Comparison of ENCODE assay signal across 1 cellular context in genomic region chr3:99817437-99818240, GRCh38.
TF ChIP-seq lines count a peak whose summit lies in the region.

TSS of gene CMSS1 (plus strand) at chr3:99817862.

TF ChIP-seq in K562, 482 proteins besides CTCF, POLR2A, EP300 and RAD21 (continued from another document and continues in another):
- 0 out of 2 replicates have a peak, but pooled peaks have one; percentile 38 for TF ChIP-seq KLF1 (tag; IDR thresholded peaks at IDR 0.05)
- TF ChIP-seq SAP30 (IDR thresholded peaks at IDR 0.05; ENCODE audit: borderline replicate concordance, insufficient read depth, low read depth, low read length, poor library complexity, severe bottlenecking), result peak; percentile 70
- TF ChIP-seq E2F8 (IDR thresholded peaks at IDR 0.05; ENCODE audit: low read depth, partially characterized antibody), result peak; percentile 42
- TF ChIP-seq TFAM (CRISPR knock-in tag; conservative IDR thresholded peaks at IDR 0.05), result no peak
- no peak for TF ChIP-seq NR2C2 (CRISPR knock-in tag; IDR thresholded peaks at IDR 0.05)
- TF ChIP-seq NR2C2 (tag; IDR thresholded peaks at IDR 0.05), result peak; percentile 64
- TF ChIP-seq CREM (IDR thresholded peaks at IDR 0.05; ENCODE audit: low read depth), result peak; percentile 96
- TF ChIP-seq DIDO1 (tag; IDR thresholded peaks at IDR 0.05; ENCODE audit: low read depth), result peak; percentile 76
- no peak for TF ChIP-seq ZNF165 (CRISPR knock-in tag; IDR thresholded peaks at IDR 0.05; ENCODE audit: borderline replicate concordance)
- TF ChIP-seq ATF3 (IDR thresholded peaks at IDR 0.05), result peak; percentile 99
- peak; percentile 75 for TF ChIP-seq ATF3 (CRISPR knock-in tag; conservative IDR thresholded peaks at IDR 0.05)
- no peak for TF ChIP-seq ZNF431 (CRISPR knock-in tag; IDR thresholded peaks at IDR 0.05)
- no peak for TF ChIP-seq IFI16 (CRISPR knock-in tag; IDR thresholded peaks at IDR 0.05)
- TF ChIP-seq POU5F1 (IDR thresholded peaks at IDR 0.05; ENCODE audit: borderline replicate concordance, low read depth, low read length, partially characterized antibody), result no peak
- TF ChIP-seq TAF9B (IDR thresholded peaks at IDR 0.05; ENCODE audit: partially characterized antibody), result peak; percentile 77
- no peak for TF ChIP-seq KDM2B (CRISPR knock-in tag; IDR thresholded peaks at IDR 0.05)
- TF ChIP-seq CBFA2T3 (IDR thresholded peaks at IDR 0.05), result 0 out of 2 replicates have a peak, but pooled peaks have one; percentile 11
- peak; percentile 73 for TF ChIP-seq JUN (IDR thresholded peaks at IDR 0.05; ENCODE audit: borderline replicate concordance, low read depth, low read length)
- no peak for TF ChIP-seq JUN (CRISPR knock-in tag; IDR thresholded peaks at IDR 0.05; ENCODE audit: borderline replicate concordance)
- peak; percentile 24; the same call in 1 of the 2 replicates for TF ChIP-seq CC2D1A (IDR thresholded peaks at IDR 0.05)
- TF ChIP-seq FOSL1 (tag; conservative IDR thresholded peaks at IDR 0.05), result peak; percentile 64; the same call in 1 of the 2 replicates
- TF ChIP-seq HDAC2 (IDR thresholded peaks at IDR 0.05), result peak; percentile 83
- TF ChIP-seq MYBL2 (IDR thresholded peaks at IDR 0.05; ENCODE audit: low read depth), result peak; percentile 84
- TF ChIP-seq MYBL2 (CRISPR knock-in tag; IDR thresholded peaks at IDR 0.05; ENCODE audit: borderline replicate concordance), result no peak
- peak; percentile 78; the same call in 1 of the 2 replicates for TF ChIP-seq ZNF589 (CRISPR knock-in tag; IDR thresholded peaks at IDR 0.05; ENCODE audit: low read depth)
- TF ChIP-seq POLR2AphosphoS5 (IDR thresholded peaks at IDR 0.05; ENCODE audit: control insufficient read depth, insufficient read depth, low read depth, low read length), result peak; percentile 44; the same call in 1 of the 2 replicates
- 0 out of 2 replicates have a peak, but pooled peaks have one; percentile 46 for TF ChIP-seq GTF2E2 (tag; IDR thresholded peaks at IDR 0.05)
- TF ChIP-seq SIN3A (IDR thresholded peaks at IDR 0.05; ENCODE audit: borderline replicate concordance in 2 of 2, control insufficient read depth in 1 of 2, low read depth in 2 of 2, low read length in 2 of 2), result peak; percentile 48 to 79; a peak in 3 of 4 replicates
- TF ChIP-seq NELFE (IDR thresholded peaks at IDR 0.05; ENCODE audit: insufficient read depth, insufficient read length), result no peak
- peak; percentile 68 for TF ChIP-seq HCFC1 (IDR thresholded peaks at IDR 0.05; ENCODE audit: low read depth, low read length)
- no peak for TF ChIP-seq XRCC5 (IDR thresholded peaks at IDR 0.05; ENCODE audit: low read depth, low read length)
- peak in 1 of 2 experiments; percentile 69; a peak in 2 of 4 replicates for TF ChIP-seq CSDE1 (IDR thresholded peaks at IDR 0.05)
- TF ChIP-seq GATA2 (CRISPR knock-in tag; IDR thresholded peaks at IDR 0.05), result peak; percentile 47; the same call in 1 of the 2 replicates
- TF ChIP-seq E2F3 (CRISPR knock-in tag; IDR thresholded peaks at IDR 0.05), result no peak
- peak; percentile 100 for TF ChIP-seq ZEB2 (IDR thresholded peaks at IDR 0.05)
- TF ChIP-seq RNF2 (IDR thresholded peaks at IDR 0.05), result 0 out of 2 replicates have a peak, but pooled peaks have one; percentile 34
- peak; percentile 78; the same call in 1 of the 2 replicates for TF ChIP-seq NFATC3 (IDR thresholded peaks at IDR 0.05)
- peak; percentile 60 for TF ChIP-seq GMEB1 (CRISPR knock-in tag; IDR thresholded peaks at IDR 0.05)
- TF ChIP-seq RBFOX2 (IDR thresholded peaks at IDR 0.05; ENCODE audit: low read depth, low read length), result peak; percentile 92
- TF ChIP-seq JUNB (CRISPR knock-in tag; conservative IDR thresholded peaks at IDR 0.05), result peak; percentile 89
- TF ChIP-seq ZBTB7A (IDR thresholded peaks at IDR 0.05; ENCODE audit: borderline replicate concordance, control insufficient read depth, low read depth, low read length), result no peak
- 0 out of 2 replicates have a peak, but pooled peaks have one; percentile 27 for TF ChIP-seq ZNF263 (CRISPR knock-in tag; IDR thresholded peaks at IDR 0.05; ENCODE audit: borderline replicate concordance)
- TF ChIP-seq NKRF (IDR thresholded peaks at IDR 0.05; ENCODE audit: borderline replicate concordance), result peak; percentile 96
- peak; percentile 47 for TF ChIP-seq TAF1 (IDR thresholded peaks at IDR 0.05; ENCODE audit: control insufficient read depth, extremely low read depth, insufficient read depth, low read length, severe bottlenecking)
- TF ChIP-seq MAFG (tag; conservative IDR thresholded peaks at IDR 0.05), result peak; percentile 59
- TF ChIP-seq POLR2G (IDR thresholded peaks at IDR 0.05; ENCODE audit: low read depth, low read length), result peak; percentile 91
- peak; percentile 14; the same call in 1 of the 2 replicates for TF ChIP-seq CHD2 (IDR thresholded peaks at IDR 0.05; ENCODE audit: low read depth, low read length)
- TF ChIP-seq CXXC5 (CRISPR knock-in tag; IDR thresholded peaks at IDR 0.05), result peak; percentile 87
- TF ChIP-seq POLR2H (tag; IDR thresholded peaks at IDR 0.05; ENCODE audit: low read depth), result peak; percentile 49; the same call in 1 of the 2 replicates
- no peak for TF ChIP-seq TSHZ1 (CRISPR knock-in tag; IDR thresholded peaks at IDR 0.05)
- no peak for TF ChIP-seq NCOA4 (IDR thresholded peaks at IDR 0.05; ENCODE audit: partially characterized antibody)
- TF ChIP-seq AFF1 (IDR thresholded peaks at IDR 0.05; ENCODE audit: low read depth in 1 of 2, partially characterized antibody in 2 of 2), result peak in 1 of 2 experiments; percentile 67
- TF ChIP-seq POLR2B (IDR thresholded peaks at IDR 0.05; ENCODE audit: low read depth, partially characterized antibody), result peak; percentile 54
- peak; percentile 89 for TF ChIP-seq CREB1 (IDR thresholded peaks at IDR 0.05)
- peak; percentile 94 for TF ChIP-seq CREB1 (CRISPR knock-in tag; IDR thresholded peaks at IDR 0.05)
- TF ChIP-seq ZNF316 (IDR thresholded peaks at IDR 0.05), result peak; percentile 85
- TF ChIP-seq SMC3 (conservative IDR thresholded peaks at IDR 0.05; ENCODE audit: insufficient read depth, low read depth, low read length), result no peak
- TF ChIP-seq RBM25 (IDR thresholded peaks at IDR 0.05; ENCODE audit: low read depth, low read length, severe bottlenecking), result no peak
- TF ChIP-seq C11orf30 (IDR thresholded peaks at IDR 0.05; ENCODE audit: low read depth), result peak; percentile 95
- TF ChIP-seq YY1 (IDR thresholded peaks at IDR 0.05; ENCODE audit: borderline replicate concordance in 1 of 3, control insufficient read depth in 1 of 3, extremely low read depth in 1 of 3, insufficient read depth in 3 of 3, insufficient read length in 1 of 3, insufficient replicate concordance in 2 of 3, low read depth in 1 of 3, low read length in 2 of 3), result peak in 1 of 3 experiments; percentile 33
- peak; percentile 95 for TF ChIP-seq MTA1 (IDR thresholded peaks at IDR 0.05; ENCODE audit: borderline replicate concordance)
